In the genomic region with DNA sequence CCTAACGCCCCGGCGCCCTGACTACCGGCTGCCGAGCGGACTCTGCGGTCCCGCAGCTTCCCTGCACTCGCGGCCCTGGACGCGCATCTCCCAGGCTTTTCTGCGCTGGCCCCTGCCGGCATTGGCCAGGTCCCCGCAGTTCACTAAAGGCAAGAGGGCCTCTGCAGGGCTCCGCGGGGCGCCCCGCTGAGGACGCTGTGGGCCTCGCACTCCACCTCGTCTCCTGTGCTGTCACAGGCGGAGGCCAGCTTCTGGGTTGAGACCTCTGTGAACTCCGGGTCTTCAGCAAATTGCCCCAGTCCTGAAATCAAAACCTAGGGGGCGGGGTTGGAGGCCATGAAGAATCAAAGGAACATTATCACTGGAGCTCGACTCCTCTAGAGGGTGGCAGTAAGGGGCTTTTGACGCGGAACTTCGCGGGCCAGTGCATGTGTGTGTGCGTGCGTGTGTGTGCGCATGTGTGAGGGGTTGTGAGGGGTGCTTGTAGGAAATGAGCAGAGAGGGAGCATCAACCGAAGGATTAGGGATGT, we compare ENCODE assay signal across 2 cellular contexts.
TF ChIP-seq lines count a peak whose summit lies in the region.

No MANE protein-coding gene starts in this region.

TF ChIP-seq in IMR-90, 13 proteins besides CTCF, POLR2A, EP300 and RAD21 (continued from another document):
- TF ChIP-seq, protein P1, sequence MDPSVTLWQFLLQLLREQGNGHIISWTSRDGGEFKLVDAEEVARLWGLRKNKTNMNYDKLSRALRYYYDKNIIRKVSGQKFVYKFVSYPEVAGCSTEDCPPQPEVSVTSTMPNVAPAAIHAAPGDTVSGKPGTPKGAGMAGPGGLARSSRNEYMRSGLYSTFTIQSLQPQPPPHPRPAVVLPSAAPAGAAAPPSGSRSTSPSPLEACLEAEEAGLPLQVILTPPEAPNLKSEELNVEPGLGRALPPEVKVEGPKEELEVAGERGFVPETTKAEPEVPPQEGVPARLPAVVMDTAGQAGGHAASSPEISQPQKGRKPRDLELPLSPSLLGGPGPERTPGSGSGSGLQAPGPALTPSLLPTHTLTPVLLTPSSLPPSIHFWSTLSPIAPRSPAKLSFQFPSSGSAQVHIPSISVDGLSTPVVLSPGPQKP (IDR thresholded peaks at IDR 0.05; ENCODE audit: borderline replicate concordance, low read depth, low read length) = no peak
- TF ChIP-seq CHD1 (IDR thresholded peaks at IDR 0.05; ENCODE audit: low read depth, low read length) (no peak), CEBPB (IDR thresholded peaks at IDR 0.05; ENCODE audit: low read depth, low read length) (no peak), FOS (IDR thresholded peaks at IDR 0.05; ENCODE audit: low read depth, low read length) (no peak), MXI1 (IDR thresholded peaks at IDR 0.05; ENCODE audit: borderline replicate concordance, low read depth, low read length) (no peak), RFX5 (IDR thresholded peaks at IDR 0.05; ENCODE audit: low read depth, low read length) (no peak), USF2 (IDR thresholded peaks at IDR 0.05; ENCODE audit: low read depth, low read length) (no peak), RCOR1 (IDR thresholded peaks at IDR 0.05; ENCODE audit: insufficient replicate concordance, low read length) (no peak), BHLHE40 (IDR thresholded peaks at IDR 0.05; ENCODE audit: low read depth, low read length) (no peak), MAFK (IDR thresholded peaks at IDR 0.05; ENCODE audit: low read depth, low read length) (no peak)

TF ChIP-seq in GM12878, 131 proteins besides CTCF, POLR2A, EP300 and RAD21 (continued from another document):
- TF ChIP-seq KAT2A (conservative IDR thresholded peaks at IDR 0.05; ENCODE audit: control insufficient read depth, low read depth, low read length) (no peak), ZNF384 (IDR thresholded peaks at IDR 0.05; ENCODE audit: borderline replicate concordance, low read depth, low read length) (no peak), ZNF274 (IDR thresholded peaks at IDR 0.05; ENCODE audit: insufficient read depth, insufficient read length) (no peak), CHD2 (IDR thresholded peaks at IDR 0.05; ENCODE audit: borderline replicate concordance, low read depth, low read length) (no peak), SREBF1 (IDR thresholded peaks at IDR 0.05; ENCODE audit: low read length) (no peak), SMARCA5 (IDR thresholded peaks at IDR 0.05) (no peak), TCF12 (IDR thresholded peaks at IDR 0.05; ENCODE audit: low read depth, low read length) (no peak), RBBP5 (conservative IDR thresholded peaks at IDR 0.05) (no peak), NR2C1 (IDR thresholded peaks at IDR 0.05) (no peak), SIX5 (IDR thresholded peaks at IDR 0.05; ENCODE audit: low read depth, low read length, severe bottlenecking) (no peak), BCL11A (IDR thresholded peaks at IDR 0.05; ENCODE audit: low read depth, low read length) (no peak), SREBF2 (IDR thresholded peaks at IDR 0.05; ENCODE audit: low read length) (no peak)
- TF ChIP-seq, protein P2, sequence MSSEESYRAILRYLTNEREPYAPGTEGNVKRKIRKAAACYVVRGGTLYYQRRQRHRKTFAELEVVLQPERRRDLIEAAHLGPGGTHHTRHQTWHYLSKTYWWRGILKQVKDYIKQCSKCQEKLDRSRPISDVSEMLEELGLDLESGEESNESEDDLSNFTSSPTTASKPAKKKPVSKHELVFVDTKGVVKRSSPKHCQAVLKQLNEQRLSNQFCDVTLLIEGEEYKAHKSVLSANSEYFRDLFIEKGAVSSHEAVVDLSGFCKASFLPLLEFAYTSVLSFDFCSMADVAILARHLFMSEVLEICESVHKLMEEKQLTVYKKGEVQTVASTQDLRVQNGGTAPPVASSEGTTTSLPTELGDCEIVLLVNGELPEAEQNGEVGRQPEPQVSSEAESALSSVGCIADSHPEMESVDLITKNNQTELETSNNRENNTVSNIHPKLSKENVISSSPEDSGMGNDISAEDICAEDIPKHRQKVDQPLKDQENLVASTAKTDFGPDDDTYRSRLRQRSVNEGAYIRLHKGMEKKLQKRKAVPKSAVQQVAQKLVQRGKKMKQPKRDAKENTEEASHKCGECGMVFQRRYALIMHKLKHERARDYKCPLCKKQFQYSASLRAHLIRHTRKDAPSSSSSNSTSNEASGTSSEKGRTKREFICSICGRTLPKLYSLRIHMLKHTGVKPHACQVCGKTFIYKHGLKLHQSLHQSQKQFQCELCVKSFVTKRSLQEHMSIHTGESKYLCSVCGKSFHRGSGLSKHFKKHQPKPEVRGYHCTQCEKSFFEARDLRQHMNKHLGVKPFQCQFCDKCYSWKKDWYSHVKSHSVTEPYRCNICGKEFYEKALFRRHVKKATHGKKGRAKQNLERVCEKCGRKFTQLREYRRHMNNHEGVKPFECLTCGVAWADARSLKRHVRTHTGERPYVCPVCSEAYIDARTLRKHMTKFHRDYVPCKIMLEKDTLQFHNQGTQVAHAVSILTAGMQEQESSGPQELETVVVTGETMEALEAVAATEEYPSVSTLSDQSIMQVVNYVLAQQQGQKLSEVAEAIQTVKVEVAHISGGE (CRISPR knock-in tag; IDR thresholded peaks at IDR 0.05) = no peak
